Comparison of ENCODE assay signal across 19 cellular contexts in genomic region chr17:56887105-56887504, GRCh38. TPM values are rescaled to one million over a fixed set of nuclear protein-coding genes. Genes with fewer than 3 reads are reported as not detected.
DNase-seq lines count a peak whose midpoint lies in the region; ATAC-seq and TF ChIP-seq lines count a peak whose summit lies in the region.
"Had no signal": no experiment of that assay in that cellular context is flagged by ENCODE, and none has a peak within 500 bp of the region (broad histone marks: within the 10 kb centered on the region; RNA-seq: fewer than 3 reads in every experiment).

No MANE protein-coding gene starts in this region.

- no peak overlapping the region for H3K4me2 ChIP-seq in fibroblast of lung (ENCODE audit: extremely low read depth, insufficient read depth, low read length)

- DNase-seq in activated naive CD4-positive, alpha-beta T cell treated with anti-CD3 and anti-CD28 coated beads, Interleukin-2, amount 50 U/mL, for 72 hours (ENCODE audit: low spot score in 2 of 2) = peak in 1 of 2 donors; percentile 1
- DNase-seq in activated naive CD4-positive, alpha-beta T cell (lab: John Stamatoyannopoulos, UW) = no peak
- peak; percentile 30 for DNase-seq in LHCN-M2 (ENCODE audit: low read depth)
- DNase-seq in fibroblast of lung (ENCODE audit: low read depth in 2 of 2) = peak; percentile 10 to 18
- no peak for DNase-seq in stomach
- DNase-seq in stimulated activated CD4-positive, alpha-beta T cell treated with anti-CD3 and anti-CD28 coated beads, Interleukin-2, amount 100 ng/mL, for 48 hours = no peak
- no peak for DNase-seq in OCI-M1 (lab: John Stamatoyannopoulos, UW)
- no peak for DNase-seq in GM13976 (ENCODE audit: low spot score)
- DNase-seq: ACHN; CD4-positive, CD25-positive, alpha-beta regulatory T cell; EL; HCEC 1CT; NCI-H1092; NCI-H2081 treated with DMSO at 0.1 percent for 48 hours; NCI-H226; NCI-H524 treated with DMSO at 0.1 percent for 48 hours had no signal

- intact Hi-C loops in stomach (cut with DNase I; ENCODE audit: low total_unique reads) = no loop called here

- no peak for TF ChIP-seq POLR2A in stomach (IDR thresholded peaks at IDR 0.05)

- H3K9me3 ChIP-seq in fibroblast of lung (ENCODE audit: control insufficient read depth, insufficient read depth, low read depth, low read length) (peaks cover 2% of the 10 kb centered on the region), stomach (peaks cover 0 to 14% (median 5%) of the 10 kb centered on the region in 4 donors)

- no peak for TF ChIP-seq CTCF in fibroblast of lung (conservative IDR thresholded peaks at IDR 0.05 in 1 of 2, IDR thresholded peaks at IDR 0.05 in 1 of 2; ENCODE audit: low read depth in 1 of 2, low read length in 2 of 2)
- TF ChIP-seq CTCF in stomach (IDR thresholded peaks at IDR 0.05) = no peak
- no peak for TF ChIP-seq CTCF in GM13976 (IDR thresholded peaks at IDR 0.05; ENCODE audit: borderline replicate concordance, control extremely low read depth, extremely low read depth, insufficient read depth, missing control alignments)

- H3K4me1 ChIP-seq in fibroblast of lung (ENCODE audit: control insufficient read depth, extremely low read depth, insufficient read depth, low read length) = no peaks in the 10 kb centered on the region
- peaks cover 0 to 16% (median 7%) of the 10 kb centered on the region in 4 donors for H3K4me1 ChIP-seq in stomach

- H3K27me3 ChIP-seq in fibroblast of lung (ENCODE audit: control insufficient read depth, insufficient read depth, low read length) (no peaks in the 10 kb centered on the region), stomach (no peaks in the 10 kb centered on the region)

- no peaks in the 10 kb centered on the region for H3K79me2 ChIP-seq in fibroblast of lung (ENCODE audit: control insufficient read depth, insufficient read depth, low read length)

- H3K4me3 ChIP-seq in fibroblast of lung (replicated peaks in 1 of 4; ENCODE audit: control extremely low read depth in 1 of 4, insufficient read depth in 1 of 4, low read depth in 3 of 4, low read length in 4 of 4) (no peak overlapping the region), stomach (no peak overlapping the region)

- in situ Hi-C loops in GM13976 (cut with MboI; ENCODE audit: low sequenced_read_pairs, unreplicated experiment) = no loop called here

- H3K27ac ChIP-seq in fibroblast of lung (ENCODE audit: insufficient read depth, low read length) (no peak overlapping the region), stomach (peak overlapping the region in 3 of 5 donors; percentile 39 to 72 (median 69))

- peak in 1 of 2 donors; percentile 7 for ATAC-seq in activated naive CD4-positive, alpha-beta T cell treated with anti-CD3 and anti-CD28 coated beads, Interleukin-2, amount 50 U/mL, for 72 hours
- ATAC-seq: Panc1, Right ventricle myocardium inferior had no signal

- H2AFZ ChIP-seq in fibroblast of lung (ENCODE audit: low read length) = no peak overlapping the region

- H3K9ac ChIP-seq in fibroblast of lung (ENCODE audit: insufficient read depth, low read length) = no peak overlapping the region

- 97 to 99% (median 99%) methylated on average over 5 of the region's 5 CpGs for WGBS in stomach, 5 donors

- no peak for TF ChIP-seq EP300 in stomach (IDR thresholded peaks at IDR 0.05)

- H3K36me3 Mint-ChIP-seq in activated naive CD4-positive, alpha-beta T cell treated with anti-CD3 and anti-CD28 coated beads, Interleukin-2, amount 50 U/mL, for 72 hours = peaks cover 39 to 50% of the 10 kb centered on the region in 2 donors

- peaks cover 0 to 6% of the 10 kb centered on the region in 2 donors for H3K9me3 Mint-ChIP-seq in activated naive CD4-positive, alpha-beta T cell treated with anti-CD3 and anti-CD28 coated beads, Interleukin-2, amount 50 U/mL, for 72 hours

- peaks cover 14% of the 10 kb centered on the region for H3K36me3 ChIP-seq in fibroblast of lung (ENCODE audit: control insufficient read depth, insufficient read depth, low read length)
- H3K36me3 ChIP-seq in stomach = peaks cover 18 to 61% (median 59%) of the 10 kb centered on the region in 4 donors

- no peaks in the 10 kb centered on the region for H4K20me1 ChIP-seq in fibroblast of lung (ENCODE audit: control insufficient read depth, extremely low read depth, insufficient read depth, low read length)

- H3K27ac Mint-ChIP-seq in activated naive CD4-positive, alpha-beta T cell treated with anti-CD3 and anti-CD28 coated beads, Interleukin-2, amount 50 U/mL, for 72 hours = peak overlapping the region; percentile 5 to 65
- H3K27ac Mint-ChIP-seq: B cell had no signal

RNA-seq across cellular contexts. Expression of gene TRIM25, which starts 26.7 kb away (rescaled TPM):
- 100 to 1,000 TPM; 139 to 215 TPM for total RNA-seq in activated naive CD4-positive, alpha-beta T cell treated with anti-CD3 and anti-CD28 coated beads, Interleukin-2, amount 50 U/mL, for 72 hours
- total RNA-seq in LHCN-M2 (2014; rRNA removed) (17.1 and 22.8 TPM in 2 replicates), fibroblast of lung (34.2 and 53.3 TPM in 2 replicates), stomach (100 to 1,000 TPM in 1 of 5 donors, 10 to 100 TPM in 4; 18.0 to 657 (median 76.7) TPM)
- 28.0 TPM for polyA plus RNA-seq in LHCN-M2 (2012)
- polyA plus RNA-seq in fibroblast of lung (53.9 and 67.8 TPM in 2 replicates), stomach (10 to 100 TPM in 2 of 3 donors, 1 to 10 TPM in 1; 7.2 to 11.7 (median 10.0) TPM)
- 39.1 and 41.2 TPM in 2 replicates for polyA plus RNA-seq in fibroblast of lung (2012)
- polyA minus RNA-seq in fibroblast of lung (ENCODE audit: low replicate concordance) = 40.7 and 58.4 TPM in 2 replicates

RNA-seq across cellular contexts. Expression of gene DGKE, which starts 53.2 kb away (rescaled TPM):
- total RNA-seq in activated naive CD4-positive, alpha-beta T cell treated with anti-CD3 and anti-CD28 coated beads, Interleukin-2, amount 50 U/mL, for 72 hours = 10 to 100 TPM; 29.8 to 30.0 TPM
- 2.6 and 3.2 TPM in 2 replicates for total RNA-seq in LHCN-M2 (2014; rRNA removed)
- 1.00 TPM for polyA plus RNA-seq in LHCN-M2 (2012)
- total RNA-seq in fibroblast of lung = 4.4 and 6.4 TPM in 2 replicates
- 2.1 and 2.5 TPM in 2 replicates for polyA plus RNA-seq in fibroblast of lung
- 2.1 and 2.3 TPM in 2 replicates for polyA plus RNA-seq in fibroblast of lung (2012)
- 1.2 and 1.9 TPM in 2 replicates for polyA minus RNA-seq in fibroblast of lung (ENCODE audit: low replicate concordance)
- total RNA-seq in stomach = 10 to 100 TPM; 13.4 to 38.8 (median 15.2) TPM
- polyA plus RNA-seq in stomach = 1 to 10 TPM in 2 of 3 donors, under 1 TPM in 1; 0.56 to 1.8 (median 1.2) TPM

RNA-seq across cellular contexts. Expression of gene C17orf67, which starts 53.4 kb away (rescaled TPM):
- total RNA-seq in activated naive CD4-positive, alpha-beta T cell treated with anti-CD3 and anti-CD28 coated beads, Interleukin-2, amount 50 U/mL, for 72 hours = 1 to 10 TPM; 2.5 to 3.5 TPM
- total RNA-seq in LHCN-M2 (2014; rRNA removed) (0.06 and 0.69 TPM in 2 replicates), fibroblast of lung (1.3 and 1.7 TPM in 2 replicates), stomach (1 to 10 TPM in 2 of 5 donors, under 1 TPM in 1, not detected in 2; 0.72 to 2.7 (median 1.8) TPM)
- 1.1 TPM for polyA plus RNA-seq in LHCN-M2 (2012)
- polyA plus RNA-seq in fibroblast of lung (0.45 and 0.54 TPM in 2 replicates), stomach (1 to 10 TPM; 1.1 to 4.6 (median 1.3) TPM)
- 0.80 and 0.84 TPM in 2 replicates for polyA plus RNA-seq in fibroblast of lung (2012)
- polyA minus RNA-seq in fibroblast of lung (ENCODE audit: low replicate concordance) = 1.2 TPM in 1 of 2 replicates, not detected in the other

Comparison
In these comparisons a context has a peak if more than half of its experiments do, and no peak if none do; other contexts are left out.
1. DNase-seq: peak in LHCN-M2 (single experiment) and fibroblast of lung (2 of 2); none in activated naive CD4-positive, alpha-beta T cell (0 of 4), stomach (single experiment), stimulated activated CD4-positive, alpha-beta T cell treated with anti-CD3 and anti-CD28 coated beads, Interleukin-2, amount 100 ng/mL, for 48 hours (0 of 2), OCI-M1 (single experiment) and GM13976 (single experiment).